In genomic region chr19:12913011-12913561, GRCh38 we compare ENCODE assay signal across 8 cellular contexts. TPM values are rescaled to one million over a fixed set of nuclear protein-coding genes. Genes with fewer than 3 reads are reported as not detected.
A peak's percentile ranks its signal among the peaks of the same experiment; 100 is the strongest.
DNase-seq lines count a peak whose midpoint lies in the region; ATAC-seq and TF ChIP-seq lines count a peak whose summit lies in the region.

No MANE protein-coding gene starts in this region.

- H3K4me1 Mint-ChIP-seq in activated CD8-positive, alpha-beta T cell treated with anti-CD3 and anti-CD28 coated beads for 36 hours (ENCODE audit: low read depth), result peaks cover 19% of the 10 kb centered on the region
- H3K4me1 Mint-ChIP-seq in progenitor cell of endocrine pancreas (ENCODE audit: low read depth), result peaks cover 20% of the 10 kb centered on the region

- intact Hi-C loops in activated CD8-positive, alpha-beta T cell treated with anti-CD3 and anti-CD28 coated beads for 36 hours (cut with micrococcal nuclease), result no loop called here
- intact Hi-C loops in left cardiac atrium (cut with DNase I), result no loop called here

- CTCF ChIA-PET in activated CD8-positive, alpha-beta T cell treated with anti-CD3 and anti-CD28 coated beads for 36 hours (lab: Charles Lee), result interaction anchor here (0.6 to 2.4 kb wide), 6 partner anchors 12 to 206 kb away, joined by 3 to 16 read pairs (median 3); no protein-coding TSS in a partner anchor

- no peaks in the 10 kb centered on the region for H3K9me3 Mint-ChIP-seq in activated CD8-positive, alpha-beta T cell treated with anti-CD3 and anti-CD28 coated beads for 36 hours
- H3K9me3 Mint-ChIP-seq in progenitor cell of endocrine pancreas (ENCODE audit: low read depth), result no peaks in the 10 kb centered on the region

- no peak for TF ChIP-seq CTCF in BE2C (IDR thresholded peaks at IDR 0.05; ENCODE audit: low read depth, low read length)
- no peak for TF ChIP-seq CTCF in activated CD8-positive, alpha-beta T cell treated with anti-CD3 and anti-CD28 coated beads for 36 hours (IDR thresholded peaks at IDR 0.05)
- no peak for TF ChIP-seq CTCF in progenitor cell of endocrine pancreas (IDR thresholded peaks at IDR 0.05; ENCODE audit: unreplicated experiment)

- H3K9me3 ChIP-seq in BE2C, result no peaks in the 10 kb centered on the region

- no peaks in the 10 kb centered on the region for H3K36me3 ChIP-seq in BE2C

- H3K4me3 Mint-ChIP-seq in activated CD8-positive, alpha-beta T cell treated with anti-CD3 and anti-CD28 coated beads for 36 hours, result no peak overlapping the region
- peak overlapping the region; percentile 57 for H3K4me3 Mint-ChIP-seq in progenitor cell of endocrine pancreas (ENCODE audit: low read depth)

- DNase-seq in BE2C (peak; percentile 77), NCI-H1092 treated with DMSO at 0.1 percent for 48 hours (lab: John Stamatoyannopoulos, UW) (peak; percentile 100), left cardiac atrium (peak; percentile 79), progenitor cell of endocrine pancreas (ENCODE audit: low spot score, unreplicated experiment) (no peak)
- DNase-seq in activated CD8-positive, alpha-beta T cell treated with anti-CD3 and anti-CD28 coated beads for 36 hours, result no peak
- DNase-seq in activated CD4-positive, alpha-beta T cell treated with anti-CD3 and anti-CD28 coated beads for 48 hours, result no peak

- peak overlapping the region; percentile 40 for H3K27ac Mint-ChIP-seq in activated CD8-positive, alpha-beta T cell treated with anti-CD3 and anti-CD28 coated beads for 36 hours
- H3K27ac Mint-ChIP-seq in progenitor cell of endocrine pancreas, result peak overlapping the region; percentile 97

- POLR2A ChIA-PET in activated CD8-positive, alpha-beta T cell treated with anti-CD3 and anti-CD28 coated beads for 36 hours (lab: Charles Lee), result interaction anchor here (1.3 to 4.5 kb wide), 7 partner anchors 14 to 28 kb away, joined by 4 to 19 read pairs (median 7); partner anchors contain the start of genes CALR, FARSA, GCDH and KLF1

- no peaks in the 10 kb centered on the region for H3K27me3 Mint-ChIP-seq in activated CD8-positive, alpha-beta T cell treated with anti-CD3 and anti-CD28 coated beads for 36 hours
- no peaks in the 10 kb centered on the region for H3K27me3 Mint-ChIP-seq in progenitor cell of endocrine pancreas

- peak overlapping the region; percentile 38 for H3K4me3 ChIP-seq in BE2C (ENCODE audit: low read depth, low read length)

- H3K27me3 ChIP-seq in BE2C, result no peaks in the 10 kb centered on the region

- no peaks in the 10 kb centered on the region for H3K36me3 Mint-ChIP-seq in activated CD8-positive, alpha-beta T cell treated with anti-CD3 and anti-CD28 coated beads for 36 hours (ENCODE audit: low read depth)
- no peaks in the 10 kb centered on the region for H3K36me3 Mint-ChIP-seq in progenitor cell of endocrine pancreas (ENCODE audit: insufficient read depth)

- ATAC-seq in activated CD8-positive, alpha-beta T cell treated with anti-CD3 and anti-CD28 coated beads for 36 hours, result no peak
- ATAC-seq in left cardiac atrium, result peak; percentile 86 to 96
- ATAC-seq in GM18867 (IDR thresholded peaks at IDR 0.05; ENCODE audit: unreplicated experiment), result no peak
- no peak for ATAC-seq in HG03175 (IDR thresholded peaks at IDR 0.05; ENCODE audit: unreplicated experiment)

- peaks cover 11% of the 10 kb centered on the region for H3K4me1 ChIP-seq in BE2C

RNA-seq across cellular contexts. Expression of gene SYCE2, which starts 6.0 kb away (rescaled TPM):
- 2.5 TPM for polyA plus RNA-seq in BE2C (2012; ENCODE audit: insufficient read depth, insufficient read length, low read depth)
- 1 to 10 TPM; 3.0 to 4.4 TPM for total RNA-seq in activated CD8-positive, alpha-beta T cell treated with anti-CD3 and anti-CD28 coated beads for 36 hours
- total RNA-seq in left cardiac atrium (not detected), progenitor cell of endocrine pancreas (1.2 and 1.8 TPM in 2 replicates)

RNA-seq across cellular contexts. Expression of gene FARSA, which starts 20.4 kb away (rescaled TPM):
- 277 TPM for polyA plus RNA-seq in BE2C (2012; ENCODE audit: insufficient read depth, insufficient read length, low read depth)
- total RNA-seq in activated CD8-positive, alpha-beta T cell treated with anti-CD3 and anti-CD28 coated beads for 36 hours, result 100 to 1,000 TPM; 128 to 138 TPM
- total RNA-seq in left cardiac atrium (10 to 100 TPM; 31.8 to 49.1 TPM), progenitor cell of endocrine pancreas (61.2 and 63.3 TPM in 2 replicates)

RNA-seq across cellular contexts. Expression of gene GCDH, which starts 22.1 kb away (rescaled TPM):
- 80.9 TPM for polyA plus RNA-seq in BE2C (2012; ENCODE audit: insufficient read depth, insufficient read length, low read depth)
- total RNA-seq in activated CD8-positive, alpha-beta T cell treated with anti-CD3 and anti-CD28 coated beads for 36 hours, result 10 to 100 TPM; 37.5 to 43.8 TPM
- 10 to 100 TPM; 23.7 to 26.1 TPM for total RNA-seq in left cardiac atrium
- total RNA-seq in progenitor cell of endocrine pancreas, result 59.3 and 60.6 TPM in 2 replicates

RNA-seq across cellular contexts. Expression of gene CALR, which starts 25.3 kb away (rescaled TPM):
- 1,011 TPM for polyA plus RNA-seq in BE2C (2012; ENCODE audit: insufficient read depth, insufficient read length, low read depth)
- total RNA-seq in activated CD8-positive, alpha-beta T cell treated with anti-CD3 and anti-CD28 coated beads for 36 hours, result 100 to 1,000 TPM; 535 to 563 TPM
- total RNA-seq in left cardiac atrium, result 100 to 1,000 TPM; 627 to 707 TPM
- 707 and 730 TPM in 2 replicates for total RNA-seq in progenitor cell of endocrine pancreas

RNA-seq across cellular contexts. Expression of gene KLF1, which starts 26.1 kb away (rescaled TPM):
- polyA plus RNA-seq in BE2C (2012; ENCODE audit: insufficient read depth, insufficient read length, low read depth), result 0.54 TPM
- under 1 TPM; 0.32 to 0.38 TPM for total RNA-seq in activated CD8-positive, alpha-beta T cell treated with anti-CD3 and anti-CD28 coated beads for 36 hours
- total RNA-seq in left cardiac atrium (not detected), progenitor cell of endocrine pancreas (not detected in 2 replicates)

Comparison
In these comparisons a context has a peak if more than half of its experiments do, and no peak if none do; other contexts are left out.
1. DNase-seq: peak in BE2C (single experiment), NCI-H1092 treated with DMSO at 0.1 percent for 48 hours (single experiment) and left cardiac atrium (single experiment); none in activated CD8-positive, alpha-beta T cell treated with anti-CD3 and anti-CD28 coated beads for 36 hours (single experiment), progenitor cell of endocrine pancreas (single experiment) and activated CD4-positive, alpha-beta T cell treated with anti-CD3 and anti-CD28 coated beads for 48 hours (single experiment).
2. ATAC-seq: peak in left cardiac atrium (2 of 2); none in activated CD8-positive, alpha-beta T cell treated with anti-CD3 and anti-CD28 coated beads for 36 hours (single experiment), GM18867 (single experiment) and HG03175 (single experiment).